In the genomic region with DNA sequence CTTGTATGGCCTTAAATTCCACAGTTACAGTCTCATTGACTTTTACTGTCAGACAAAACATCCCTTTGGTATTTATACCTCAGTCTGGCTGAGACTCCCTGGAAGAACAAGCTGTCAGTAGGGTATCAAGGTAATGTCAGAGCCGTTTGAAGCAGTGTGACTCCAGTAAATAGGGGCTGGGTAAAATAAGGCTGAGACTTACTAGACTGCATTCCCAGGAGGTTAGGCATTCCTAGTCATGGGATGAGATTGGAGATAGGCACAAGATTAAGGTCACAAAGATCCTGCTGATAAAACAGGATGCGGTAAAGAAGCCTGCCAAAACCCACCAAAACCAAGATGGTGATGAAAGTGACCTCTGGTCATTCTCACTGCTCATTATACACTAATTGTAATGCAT, we compare ENCODE assay signal across 4 cellular contexts.
"Had no signal": no experiment of that assay in that cellular context is flagged by ENCODE, and none has a peak within 500 bp of the region (broad histone marks: within the 10 kb centered on the region; RNA-seq: fewer than 3 reads in every experiment).

No MANE protein-coding gene starts in this region.

- DNase-seq: H9, HCEC 1CT, KBM-7 had no signal

- H3K4me3 ChIP-seq: GM23338 had no signal

- H3K4me2 ChIP-seq: GM23338 had no signal
